In the genomic region with DNA sequence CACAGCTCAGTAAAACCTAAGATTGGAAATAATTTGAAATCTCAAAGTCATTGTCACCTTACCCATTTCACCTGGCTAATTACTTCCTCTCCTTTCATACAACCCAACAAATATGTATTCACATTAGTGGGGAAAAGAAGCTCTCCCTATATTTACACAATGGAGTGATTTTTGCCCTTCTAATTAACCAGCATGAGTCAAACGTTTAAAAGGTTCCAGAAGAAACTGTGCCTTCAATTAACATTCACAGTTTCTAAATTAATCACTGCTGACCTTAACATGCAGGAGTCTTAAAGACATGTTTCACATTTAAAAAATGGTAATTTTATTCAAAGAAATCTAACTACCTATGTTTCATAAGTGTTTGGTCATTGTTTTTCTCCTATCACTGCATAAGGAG, we compare ENCODE assay signal across 22 cellular contexts.
"Had no signal": no experiment of that assay in that cellular context is flagged by ENCODE, and none has a peak within 500 bp of the region (broad histone marks: within the 10 kb centered on the region; RNA-seq: fewer than 3 reads in every experiment).

No MANE protein-coding gene starts in this region.

- ATAC-seq: activated CD8-positive, alpha-beta T cell treated with anti-CD3 and anti-CD28 coated beads, Interleukin-2, amount 10 ng/mL, durations not matched to agents 7 days and 5 days; esophagus mucosa; natural killer cell treated with Interleukin-12 subunit alpha and Interleukin-12 subunit beta and Interleukin-15 and Interleukin-18, amount 100 ng/mL, for 72 hours had no signal

- H3K36me3 Mint-ChIP-seq: activated naive CD8-positive, alpha-beta T cell; memory B cell; natural killer cell treated with Interleukin-12 subunit alpha and Interleukin-12 subunit beta and Interleukin-15 and Interleukin-18, amount 100 ng/mL, for 72 hours had no signal

- DNase-seq: activated CD4-positive, alpha-beta T cell treated with anti-CD3 and anti-CD28 coated beads, Interleukin-2, amount 10 ng/mL, durations not matched to agents 24 days and 14 days; activated CD4-positive, CD25-positive, alpha-beta regulatory T cell; activated CD8-positive, alpha-beta memory T cell treated with anti-CD3 and anti-CD28 coated beads, Interleukin-2, amount 50 U/mL, for 4 hours; activated CD8-positive, alpha-beta T cell treated with anti-CD3 and anti-CD28 coated beads, Interleukin-2, amount 10 ng/mL, durations not matched to agents 7 days and 5 days; activated gamma-delta T cell; activated T-cell treated with anti-CD3 and anti-CD28 coated beads, Interleukin-2, amount 50 U/mL, for 48 hours; amniotic stem cell; caudate nucleus; colonic mucosa; hippocampal formation; left ventricle myocardium inferior; stimulated activated CD4-positive, alpha-beta T cell treated with anti-CD3 and anti-CD28 coated beads, Interleukin-2, amount 100 ng/mL, for 48 hours; stimulated activated naive CD4-positive, alpha-beta T cell treated with Interleukin-2 at 50 U/mL for 16 hours; substantia nigra; uterus had no signal

- H3K4me1 ChIP-seq: colonic mucosa, left ventricle myocardium inferior, tibial nerve, uterus had no signal

- H3K27ac ChIP-seq: colonic mucosa, left ventricle myocardium inferior, tibial nerve, uterus had no signal

- H3K27me3 ChIP-seq: colonic mucosa, tibial nerve, uterus had no signal

- H3K4me3 ChIP-seq: colonic mucosa, left ventricle myocardium inferior, tibial nerve, uterus had no signal

- FAIRE-seq: endometrium, TTC549 had no signal

- H3K27me3 Mint-ChIP-seq: activated CD4-positive, alpha-beta T cell treated with anti-CD3 and anti-CD28 coated beads, Interleukin-2, amount 10 ng/mL, durations not matched to agents 24 days and 14 days; activated naive CD8-positive, alpha-beta T cell; memory B cell; natural killer cell treated with Interleukin-12 subunit alpha and Interleukin-12 subunit beta and Interleukin-15 and Interleukin-18, amount 100 ng/mL, for 72 hours had no signal

- H3K4me1 Mint-ChIP-seq: activated CD4-positive, alpha-beta T cell treated with anti-CD3 and anti-CD28 coated beads, Interleukin-2, amount 10 ng/mL, durations not matched to agents 24 days and 14 days had no signal

- H3K9me3 ChIP-seq: colonic mucosa, tibial nerve, uterus had no signal

- H3K4me3 Mint-ChIP-seq: activated CD4-positive, alpha-beta T cell treated with anti-CD3 and anti-CD28 coated beads, Interleukin-2, amount 10 ng/mL, durations not matched to agents 24 days and 14 days; activated CD8-positive, alpha-beta T cell treated with anti-CD3 and anti-CD28 coated beads, Interleukin-2, amount 10 ng/mL, durations not matched to agents 7 days and 5 days; activated naive CD8-positive, alpha-beta T cell; memory B cell; natural killer cell treated with Interleukin-12 subunit alpha and Interleukin-12 subunit beta and Interleukin-15 and Interleukin-18, amount 100 ng/mL, for 72 hours had no signal

- H3K27ac Mint-ChIP-seq: activated CD4-positive, alpha-beta T cell treated with anti-CD3 and anti-CD28 coated beads, Interleukin-2, amount 10 ng/mL, durations not matched to agents 24 days and 14 days; activated CD8-positive, alpha-beta T cell treated with anti-CD3 and anti-CD28 coated beads, Interleukin-2, amount 10 ng/mL, durations not matched to agents 7 days and 5 days; activated naive CD8-positive, alpha-beta T cell; natural killer cell treated with Interleukin-12 subunit alpha and Interleukin-12 subunit beta and Interleukin-15 and Interleukin-18, amount 100 ng/mL, for 72 hours had no signal

- H3K36me3 ChIP-seq: colonic mucosa, left ventricle myocardium inferior, tibial nerve, uterus had no signal
